In the genomic region with DNA sequence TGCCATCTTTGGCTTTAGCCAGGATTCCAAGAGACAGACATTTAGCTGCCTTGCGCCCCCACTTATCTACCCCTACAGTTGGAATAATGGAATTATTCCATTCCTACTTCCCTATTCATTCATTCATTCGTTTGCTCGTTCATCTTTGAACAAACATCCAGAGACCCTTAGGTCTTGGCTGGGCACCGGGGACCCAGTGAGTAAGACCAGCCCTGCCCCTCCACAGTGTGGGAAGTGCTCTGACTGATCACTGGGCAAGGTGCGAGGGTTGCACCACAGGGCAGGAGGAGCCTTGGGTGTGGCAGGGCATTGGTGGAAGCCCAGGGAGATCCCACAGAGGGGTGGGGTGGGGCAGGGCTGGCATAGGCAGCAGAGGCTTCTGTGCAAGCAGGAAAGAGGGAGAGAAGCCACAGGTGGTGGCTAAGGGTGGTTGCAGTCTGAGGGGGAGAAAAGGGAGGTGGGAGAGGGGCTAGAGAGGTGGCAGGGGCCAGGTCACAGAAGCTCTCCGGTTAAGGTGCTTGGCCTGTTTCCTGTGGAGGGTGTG, we compare ENCODE assay signal across 11 cellular contexts. TPM values are rescaled to one million over a fixed set of nuclear protein-coding genes. Genes with fewer than 3 reads are reported as not detected.
DNase-seq lines count a peak whose midpoint lies in the region; ATAC-seq and TF ChIP-seq lines count a peak whose summit lies in the region.
"Had no signal": no experiment of that assay in that cellular context is flagged by ENCODE, and none has a peak within 500 bp of the region (broad histone marks: within the 10 kb centered on the region; RNA-seq: fewer than 3 reads in every experiment).

No MANE protein-coding gene starts in this region.

- no peak overlapping the region for H3K4me3 ChIP-seq in MG63
- no peak overlapping the region for H3K4me3 ChIP-seq in colonic mucosa
- H3K4me3 ChIP-seq: SK-N-MC had no signal

- H3K4me1 Mint-ChIP-seq in Calu3 (ENCODE audit: low read depth, unreplicated experiment) = peaks cover 20% of the 10 kb centered on the region
- peaks cover 16% of the 10 kb centered on the region for H3K4me1 Mint-ChIP-seq in nephron progenitor cell

- intact Hi-C loops in Calu3 (cut with micrococcal nuclease; ENCODE audit: unreplicated experiment) (loop anchor here (1.0 kb wide), 2 partner anchors 51 to 77 kb away; no protein-coding TSS in a partner anchor), colonic mucosa (cut with DNase I) (no loop called here)

- H3K36me3 Mint-ChIP-seq in Calu3 (ENCODE audit: insufficient read depth, unreplicated experiment) (no peaks in the 10 kb centered on the region), nephron progenitor cell (ENCODE audit: low read depth) (no peaks in the 10 kb centered on the region)

- no peaks in the 10 kb centered on the region for H3K9me3 Mint-ChIP-seq in Calu3 (ENCODE audit: low read depth, unreplicated experiment)
- H3K9me3 Mint-ChIP-seq in nephron progenitor cell = peaks cover 4% of the 10 kb centered on the region
- H3K9me3 Mint-ChIP-seq: activated B cell treated with CpG ODN at 0.5 μM for 24 hours; activated T-helper 1 cell treated with anti-CD3 and anti-CD28 coated beads, Interleukin-12 subunit alpha, Interleukin-12 subunit beta, Interleukin-2, Interleukin-4 antibody, amounts not matched to agents 30 ng/mL and 10 ng/mL and 1 ng/mL, durations not matched to agents 14 hours and 24 hours and 36 hours had no signal

- DNase-seq in Calu3 = peak; percentile 48
- DNase-seq in MG63 = peak; percentile 42
- DNase-seq in colonic mucosa = peak; percentile 94
- no peak for DNase-seq in nephron progenitor cell
- DNase-seq in stimulated activated CD4-positive, alpha-beta T cell treated with anti-CD3 and anti-CD28 coated beads, Interleukin-1b, Interleukin-23, amount 100 ng/mL, for 48 hours = no peak
- DNase-seq in NCI-H1436 treated with DMSO at 0.1 percent for 48 hours (lab: John Stamatoyannopoulos, UW) = no peak

- H3K9me3 ChIP-seq in MG63 (no peaks in the 10 kb centered on the region), colonic mucosa (no peaks in the 10 kb centered on the region)

- no peak for TF ChIP-seq CTCF in Calu3 (IDR thresholded peaks at IDR 0.05; ENCODE audit: unreplicated experiment)
- no peak for TF ChIP-seq CTCF in colonic mucosa (IDR thresholded peaks at IDR 0.05)
- TF ChIP-seq CTCF in nephron progenitor cell (IDR thresholded peaks at IDR 0.05) = peak; percentile 20

- H3K27me3 Mint-ChIP-seq in Calu3 (ENCODE audit: unreplicated experiment) = peaks cover 16% of the 10 kb centered on the region
- H3K27me3 Mint-ChIP-seq in nephron progenitor cell (ENCODE audit: low read depth, poor library complexity) = peaks cover 12% of the 10 kb centered on the region

- H3K36me3 ChIP-seq in MG63 (no peaks in the 10 kb centered on the region), colonic mucosa (no peaks in the 10 kb centered on the region)

- CTCF ChIA-PET in Calu3 (lab: Charles Lee) = interaction anchor here (0.6 to 3.1 kb wide), 21 partner anchors 16 to 131 kb away, joined by 3 to 93 read pairs (median 3); partner anchors contain the start of genes BSND, DHCR24, PCSK9 and TMEM61

- H3K27ac ChIP-seq in colonic mucosa = peak overlapping the region; percentile 68
- H3K27ac ChIP-seq: SK-N-MC had no signal

- H3K9ac ChIP-seq in colonic mucosa (ENCODE audit: low read depth in 2 of 2, low read length in 2 of 2) = no peak overlapping the region

- BruUV-seq in Calu3 (replicated peaks; lab: Mats Ljungman, UMichigan) = no TSS peak

- H3K27ac Mint-ChIP-seq in Calu3 (ENCODE audit: unreplicated experiment) = no peak overlapping the region
- H3K27ac Mint-ChIP-seq in nephron progenitor cell = no peak overlapping the region
- H3K27ac Mint-ChIP-seq: activated B cell treated with CpG ODN at 0.5 μM for 24 hours had no signal

- H3K4me3 Mint-ChIP-seq in Calu3 (ENCODE audit: low read depth, unreplicated experiment) (peak overlapping the region; percentile 9), nephron progenitor cell (no peak overlapping the region)
- H3K4me3 Mint-ChIP-seq: activated B cell treated with CpG ODN at 0.5 μM for 24 hours; activated T-helper 1 cell treated with anti-CD3 and anti-CD28 coated beads, Interleukin-12 subunit alpha, Interleukin-12 subunit beta, Interleukin-2, Interleukin-4 antibody, amounts not matched to agents 30 ng/mL and 10 ng/mL and 1 ng/mL, durations not matched to agents 14 hours and 24 hours and 36 hours had no signal

- no peaks in the 10 kb centered on the region for H3K4me1 ChIP-seq in colonic mucosa

- H3K27me3 ChIP-seq in MG63 = no peaks in the 10 kb centered on the region
- no peaks in the 10 kb centered on the region for H3K27me3 ChIP-seq in colonic mucosa

- no peak for ATAC-seq in HG02870 (IDR thresholded peaks at IDR 0.05; ENCODE audit: unreplicated experiment)
- no peak for ATAC-seq in GM19023 (IDR thresholded peaks at IDR 0.05; ENCODE audit: unreplicated experiment)

RNA-seq across cellular contexts. Expression of gene TMEM61, which starts 35.0 kb away (rescaled TPM):
- total RNA-seq in Calu3 (2022) (0.45 TPM in 1 of 2 replicates, not detected in the other), colonic mucosa (10 to 100 TPM; 11.0 to 13.4 TPM)
- not detected in 2 replicates for total RNA-seq in MG63 (2014; rRNA removed; shearing (Covaris generic); ENCODE audit: low replicate concordance)
- total RNA-seq: activated B cell treated with CpG ODN at 0.5 μM for 24 hours; activated T-helper 1 cell treated with anti-CD3 and anti-CD28 coated beads, Interleukin-12 subunit alpha, Interleukin-12 subunit beta, Interleukin-2, Interleukin-4 antibody, amounts not matched to agents 30 ng/mL and 10 ng/mL and 1 ng/mL, durations not matched to agents 14 hours and 24 hours and 36 hours had no signal

RNA-seq across cellular contexts. Expression of gene BSND, which starts 53.3 kb away (rescaled TPM):
- total RNA-seq in Calu3 (2022) = not detected in 2 replicates
- total RNA-seq in MG63 (2014; rRNA removed; shearing (Covaris generic); ENCODE audit: low replicate concordance) = not detected in 2 replicates
- total RNA-seq in colonic mucosa = not detected
- total RNA-seq: activated B cell treated with CpG ODN at 0.5 μM for 24 hours; activated T-helper 1 cell treated with anti-CD3 and anti-CD28 coated beads, Interleukin-12 subunit alpha, Interleukin-12 subunit beta, Interleukin-2, Interleukin-4 antibody, amounts not matched to agents 30 ng/mL and 10 ng/mL and 1 ng/mL, durations not matched to agents 14 hours and 24 hours and 36 hours had no signal

RNA-seq across cellular contexts. Expression of gene DHCR24, which starts 58.5 kb away (rescaled TPM):
- 448 and 469 TPM in 2 replicates for total RNA-seq in Calu3 (2022)
- 165 and 174 TPM in 2 replicates for total RNA-seq in MG63 (2014; rRNA removed; shearing (Covaris generic); ENCODE audit: low replicate concordance)
- total RNA-seq in colonic mucosa = 100 to 1,000 TPM; 254 to 310 TPM

Comparison
In these comparisons a context has a peak if more than half of its experiments do, and no peak if none do; other contexts are left out.
1. DNase-seq: peak in Calu3 (single experiment), MG63 (single experiment) and colonic mucosa (single experiment); none in nephron progenitor cell (single experiment), stimulated activated CD4-positive, alpha-beta T cell treated with anti-CD3 and anti-CD28 coated beads, Interleukin-1b, Interleukin-23, amount 100 ng/mL, for 48 hours (single experiment) and NCI-H1436 treated with DMSO at 0.1 percent for 48 hours (single experiment).